ENCODE assay signal across 20 cellular contexts in genomic region chr2:46702537-46702936, GRCh38.
"Had no signal": no experiment of that assay in that cellular context is flagged by ENCODE, and none has a peak within 500 bp of the region (broad histone marks: within the 10 kb centered on the region; RNA-seq: fewer than 3 reads in every experiment).

No MANE protein-coding gene starts in this region.

- H3K9me3 ChIP-seq: mucosa of descending colon, psoas muscle, right lobe of liver had no signal

- ATAC-seq: activated CD4-positive, alpha-beta T cell treated with anti-CD3 and anti-CD28 coated beads for 36 hours; activated CD8-positive, alpha-beta T cell treated with anti-CD3 and anti-CD28 coated beads for 36 hours; effector memory CD8-positive, alpha-beta T cell; mucosa of descending colon; naive thymus-derived CD8-positive, alpha-beta T cell; psoas muscle; right lobe of liver had no signal

- DNase-seq: activated CD4-positive, alpha-beta T cell treated with anti-CD3 and anti-CD28 coated beads for 36 hours; activated CD8-positive, alpha-beta memory T cell treated with anti-CD3 and anti-CD28 coated beads, Interleukin-2, amount 50 U/mL, for 4 hours; activated CD8-positive, alpha-beta T cell treated with anti-CD3 and anti-CD28 coated beads for 36 hours; activated naive CD4-positive, alpha-beta T cell treated with anti-CD3 and anti-CD28 coated beads for 36 hours; amniotic stem cell; brain microvascular endothelial cell; cerebellar nuclear complex; effector memory CD8-positive, alpha-beta T cell; glutamatergic neuron; mammary epithelial cell; mucosa of descending colon; naive thymus-derived CD8-positive, alpha-beta T cell; psoas muscle; right lobe of liver; stimulated activated CD4-positive, alpha-beta T cell treated with anti-CD3 and anti-CD28 coated beads, Interleukin-12 subunit alpha, Interleukin-12 subunit beta, amount 100 ng/mL, for 4 hours; stimulated activated naive CD4-positive, alpha-beta T cell; substantia nigra; T-helper 9 cell; trophoblast cell had no signal

- H3K36me3 ChIP-seq: brain microvascular endothelial cell, right lobe of liver had no signal

- H3K36me3 Mint-ChIP-seq: naive thymus-derived CD8-positive, alpha-beta T cell had no signal

- H3K9me3 Mint-ChIP-seq: activated CD8-positive, alpha-beta T cell treated with anti-CD3 and anti-CD28 coated beads for 36 hours; activated naive CD4-positive, alpha-beta T cell treated with anti-CD3 and anti-CD28 coated beads for 36 hours; dendritic cell treated with granulocyte-macrophage colony-stimulating factor and Interleukin-4, amounts not matched to agents 40 ng/mL and 50 ng/mL, for 4 days; effector memory CD8-positive, alpha-beta T cell; naive thymus-derived CD8-positive, alpha-beta T cell had no signal

- H3K4me3 Mint-ChIP-seq: activated CD4-positive, alpha-beta T cell treated with anti-CD3 and anti-CD28 coated beads for 36 hours; activated CD8-positive, alpha-beta T cell treated with anti-CD3 and anti-CD28 coated beads for 36 hours; activated naive CD4-positive, alpha-beta T cell treated with anti-CD3 and anti-CD28 coated beads for 36 hours; dendritic cell treated with granulocyte-macrophage colony-stimulating factor and Interleukin-4, amounts not matched to agents 40 ng/mL and 50 ng/mL, for 4 days; effector memory CD8-positive, alpha-beta T cell had no signal

- H3K27ac ChIP-seq: brain microvascular endothelial cell, psoas muscle, right lobe of liver had no signal

- H3K27ac Mint-ChIP-seq: activated CD4-positive, alpha-beta T cell treated with anti-CD3 and anti-CD28 coated beads for 36 hours; activated CD8-positive, alpha-beta T cell treated with anti-CD3 and anti-CD28 coated beads for 36 hours; activated naive CD4-positive, alpha-beta T cell treated with anti-CD3 and anti-CD28 coated beads for 36 hours; dendritic cell treated with granulocyte-macrophage colony-stimulating factor and Interleukin-4, amounts not matched to agents 40 ng/mL and 50 ng/mL, for 4 days had no signal

- H3K27me3 Mint-ChIP-seq: activated CD4-positive, alpha-beta T cell treated with anti-CD3 and anti-CD28 coated beads for 36 hours; activated CD8-positive, alpha-beta T cell treated with anti-CD3 and anti-CD28 coated beads for 36 hours; dendritic cell treated with granulocyte-macrophage colony-stimulating factor and Interleukin-4, amounts not matched to agents 40 ng/mL and 50 ng/mL, for 4 days; effector memory CD8-positive, alpha-beta T cell; naive thymus-derived CD8-positive, alpha-beta T cell had no signal

- H3K4me3 ChIP-seq: mucosa of descending colon, psoas muscle, right lobe of liver had no signal

- H3K27me3 ChIP-seq: brain microvascular endothelial cell, right lobe of liver had no signal
